Comparison of ENCODE assay signal across 12 cellular contexts in genomic region chr20:47456952-47457724, GRCh38. TPM values are rescaled to one million over a fixed set of nuclear protein-coding genes. Genes with fewer than 3 reads are reported as not detected.
A peak's percentile ranks its signal among the peaks of the same experiment; 100 is the strongest.
DNase-seq lines count a peak whose midpoint lies in the region; TF ChIP-seq lines count a peak whose summit lies in the region.
"Had no signal": no experiment of that assay in that cellular context is flagged by ENCODE, and none has a peak within 500 bp of the region (broad histone marks: within the 10 kb centered on the region; RNA-seq: fewer than 3 reads in every experiment).

No MANE protein-coding gene starts in this region.

- H3K27ac Mint-ChIP-seq in activated naive CD4-positive, alpha-beta T cell treated with anti-CD3 and anti-CD28 coated beads, Interleukin-2, amount 10 ng/mL, durations not matched to agents 7 days and 5 days = no peak overlapping the region

- H3K27me3 ChIP-seq in OCI-LY1 (ENCODE audit: insufficient read depth, low read length) (no peaks in the 10 kb centered on the region), mammary epithelial cell (ENCODE audit: insufficient read depth, low read length) (no peaks in the 10 kb centered on the region)

- no peak overlapping the region for H3K9ac ChIP-seq in OCI-LY1 (ENCODE audit: low read length)
- H3K9ac ChIP-seq in mammary epithelial cell (ENCODE audit: insufficient read depth, low read length) = no peak overlapping the region

- intact Hi-C loops in mammary epithelial cell (cut with micrococcal nuclease) = loop anchor here (10.0 kb wide), 1 partner anchor 182 kb away; no protein-coding TSS in a partner anchor

- H3K27me3 Mint-ChIP-seq in activated naive CD4-positive, alpha-beta T cell treated with anti-CD3 and anti-CD28 coated beads, Interleukin-2, amount 10 ng/mL, durations not matched to agents 7 days and 5 days = no peaks in the 10 kb centered on the region

- in situ Hi-C loops in mammary epithelial cell (cut with MboI; ENCODE audit: low sequenced_read_pairs in 2 of 2) = no loop called here
- in situ Hi-C loops in G401 (cut with HindIII; ENCODE audit: low sequenced_read_pairs) = no loop called here

- no peaks in the 10 kb centered on the region for H3K9me2 ChIP-seq in OCI-LY1 (ENCODE audit: low read depth, low read length)

- H3K4me3 ChIP-seq in OCI-LY1 (ENCODE audit: low read depth, low read length, poor library complexity, severe bottlenecking) = no peak overlapping the region
- H3K4me3 ChIP-seq in mammary epithelial cell (replicated peaks in 1 of 3; ENCODE audit: insufficient read depth in 1 of 3, low read depth in 2 of 3, low read length in 3 of 3) = no peak overlapping the region

- no peaks in the 10 kb centered on the region for H3K9me3 ChIP-seq in OCI-LY1 (ENCODE audit: low read length)
- H3K9me3 ChIP-seq in mammary epithelial cell (replicated peaks; ENCODE audit: insufficient read depth, low read length) = no peaks in the 10 kb centered on the region

- peak; percentile 20 for DNase-seq in activated naive CD4-positive, alpha-beta T cell treated with Interleukin-2 at 50 U/mL for 16 hours
- no peak for DNase-seq in activated naive CD4-positive, alpha-beta T cell treated with anti-CD3 and anti-CD28 coated beads, Interleukin-2, amount 10 ng/mL, durations not matched to agents 7 days and 5 days
- DNase-seq in mammary epithelial cell = peak; percentile 87
- DNase-seq in stimulated activated CD4-positive, alpha-beta T cell treated with anti-CD3 and anti-CD28 coated beads, Interleukin-4, amount 100 ng/mL, for 24 hours = peak; percentile 54
- no peak for DNase-seq in G401 (ENCODE audit: low spot score)
- DNase-seq in GM20000 (ENCODE audit: low spot score) = no peak
- DNase-seq in ureter (ENCODE audit: low spot score) = no peak
- DNase-seq: C1 segment of cervical spinal cord, cortex of kidney, NCI-H1694, SHP77 had no signal

- H3K36me3 Mint-ChIP-seq in activated naive CD4-positive, alpha-beta T cell treated with anti-CD3 and anti-CD28 coated beads, Interleukin-2, amount 10 ng/mL, durations not matched to agents 7 days and 5 days = no peaks in the 10 kb centered on the region

- H3K4me1 ChIP-seq in OCI-LY1 (ENCODE audit: insufficient read depth, low read length, severe bottlenecking) = peaks cover 54% of the 10 kb centered on the region
- H3K4me1 ChIP-seq in mammary epithelial cell (ENCODE audit: insufficient read depth, low read length) = peaks cover 35% of the 10 kb centered on the region

- H3K4me2 ChIP-seq in OCI-LY1 (ENCODE audit: low read length) (no peak overlapping the region), mammary epithelial cell (ENCODE audit: insufficient read depth, low read depth, low read length) (peak overlapping the region; percentile 10)

- dilution Hi-C loops in mammary epithelial cell (cut with HindIII; ENCODE audit: low sequenced_read_pairs) = no loop called here

- H3K9me3 Mint-ChIP-seq in activated naive CD4-positive, alpha-beta T cell treated with anti-CD3 and anti-CD28 coated beads, Interleukin-2, amount 10 ng/mL, durations not matched to agents 7 days and 5 days = no peaks in the 10 kb centered on the region

- H4K20me1 ChIP-seq in OCI-LY1 (ENCODE audit: insufficient read depth, low read length) (no peaks in the 10 kb centered on the region), mammary epithelial cell (ENCODE audit: insufficient read depth, low read length) (no peaks in the 10 kb centered on the region)

- H3K4me1 Mint-ChIP-seq in activated naive CD4-positive, alpha-beta T cell treated with anti-CD3 and anti-CD28 coated beads, Interleukin-2, amount 10 ng/mL, durations not matched to agents 7 days and 5 days = peaks cover 47% of the 10 kb centered on the region

- CTCF ChIA-PET in activated naive CD4-positive, alpha-beta T cell treated with anti-CD3 and anti-CD28 coated beads, Interleukin-2, amount 10 ng/mL, durations not matched to agents 7 days and 5 days (lab: Charles Lee) = interaction anchor here (0.6 to 1.6 kb wide), 4 partner anchors 13 to 184 kb away, joined by 3 to 5 read pairs (median 3); no protein-coding TSS in a partner anchor
- CTCF ChIA-PET in mammary epithelial cell (lab: Charles Lee; ENCODE audit: low non-redundant PET) = no interaction called here

- H3F3A ChIP-seq in OCI-LY1 (ENCODE audit: insufficient read depth, low read length) = 0 out of 2 replicates have a peak, but pooled peaks cover 8% of the 10 kb centered on the region

- WGBS in mammary epithelial cell (ENCODE audit: low coverage, missing lambda C conversion rate) = 71% methylated on average over 13 of the region's 13 CpGs

- H2AFZ ChIP-seq in OCI-LY1 (ENCODE audit: low read length) (no peak overlapping the region), mammary epithelial cell (ENCODE audit: low read depth, low read length) (no peak overlapping the region)

- BruUV-seq in mammary epithelial cell (replicated peaks; lab: Mats Ljungman, UMichigan) = TSS peak; percentile 72

- H3K79me2 ChIP-seq in OCI-LY1 (ENCODE audit: insufficient read depth, low read length) = no peaks in the 10 kb centered on the region
- no peaks in the 10 kb centered on the region for H3K79me2 ChIP-seq in mammary epithelial cell (ENCODE audit: insufficient read depth, low read length)

- H3K36me3 ChIP-seq in OCI-LY1 (ENCODE audit: insufficient read depth, low read length) = no peaks in the 10 kb centered on the region
- no peaks in the 10 kb centered on the region for H3K36me3 ChIP-seq in mammary epithelial cell (ENCODE audit: insufficient read depth, low read length)

- no peak overlapping the region for H3K4me3 Mint-ChIP-seq in activated naive CD4-positive, alpha-beta T cell treated with anti-CD3 and anti-CD28 coated beads, Interleukin-2, amount 10 ng/mL, durations not matched to agents 7 days and 5 days

- TF ChIP-seq CTCF in OCI-LY1 (IDR thresholded peaks at IDR 0.05; ENCODE audit: low read length) (no peak), mammary epithelial cell (conservative IDR thresholded peaks at IDR 0.05 in 1 of 2, IDR thresholded peaks at IDR 0.05 in 1 of 2; ENCODE audit: extremely low read depth in 1 of 2, insufficient read depth in 1 of 2, low read depth in 1 of 2, low read length in 2 of 2) (no peak), GM20000 (IDR thresholded peaks at IDR 0.05; ENCODE audit: extremely low read depth, missing control alignments) (no peak)

- peak overlapping the region; percentile 99 for H3K27ac ChIP-seq in OCI-LY1 (ENCODE audit: low read depth, low read length, poor library complexity, severe bottlenecking)
- peak overlapping the region; percentile 43 for H3K27ac ChIP-seq in mammary epithelial cell (ENCODE audit: insufficient read depth, low read depth, low read length)

RNA-seq across cellular contexts. Expression of gene NCOA3, which starts 44.5 kb away (rescaled TPM):
- total RNA-seq in mammary epithelial cell (10 to 100 TPM; 26.7 to 29.6 TPM), ureter (60.0 TPM)
- 15.5 TPM for polyA plus RNA-seq in mammary epithelial cell
- polyA minus RNA-seq in mammary epithelial cell = 39.6 TPM
- total RNA-seq in G401 (2014; rRNA removed; shearing (Covaris generic)) = 15.3 and 34.5 TPM in 2 replicates

Comparison
In these comparisons a context has a peak if more than half of its experiments do, and no peak if none do; other contexts are left out.
1. DNase-seq: peak in activated naive CD4-positive, alpha-beta T cell treated with Interleukin-2 at 50 U/mL for 16 hours (single experiment), mammary epithelial cell (single experiment) and stimulated activated CD4-positive, alpha-beta T cell treated with anti-CD3 and anti-CD28 coated beads, Interleukin-4, amount 100 ng/mL, for 24 hours (single experiment); none in activated naive CD4-positive, alpha-beta T cell treated with anti-CD3 and anti-CD28 coated beads, Interleukin-2, amount 10 ng/mL, durations not matched to agents 7 days and 5 days (single experiment), G401 (single experiment), GM20000 (single experiment) and ureter (single experiment).